11 cellular contexts compared by ENCODE assay signal in genomic region chr2:240064898-240065297, GRCh38. TPM values are rescaled to one million over a fixed set of nuclear protein-coding genes. Genes with fewer than 3 reads are reported as not detected.
"Had no signal": no experiment of that assay in that cellular context is flagged by ENCODE, and none has a peak within 500 bp of the region (broad histone marks: within the 10 kb centered on the region; RNA-seq: fewer than 3 reads in every experiment).

No MANE protein-coding gene starts in this region.

- H3K9ac ChIP-seq: GM23248 had no signal

- H3K4me3 Mint-ChIP-seq: H9, HFFc6 had no signal

- H3K27ac ChIP-seq: GM23248 had no signal

- H3K9me3 ChIP-seq: HAP-1 had no signal

- H2AFZ ChIP-seq: GM23248 had no signal

- H3K27ac Mint-ChIP-seq: H9, HFFc6 had no signal

- H3K4me3 ChIP-seq: GM23248, HAP-1 had no signal

- FAIRE-seq: H1, H54 had no signal

- H3K9me3 Mint-ChIP-seq: HFFc6 had no signal

- H3K36me3 ChIP-seq: HAP-1 had no signal

- ATAC-seq: HCT116 had no signal

- DNase-seq: GM23248, GOT3, H7, H9, HCEC 1CT, HFFc6 had no signal

RNA-seq across cellular contexts. Expression of gene OR6B3, which starts 11.6 kb away (rescaled TPM):
- total RNA-seq: GM23248, H1, H4, H7, H9, HFFc6 had no signal
- polyA plus RNA-seq: GM23248, H1 had no signal

RNA-seq across cellular contexts. Expression of gene OR6B2, which starts 34.7 kb away (rescaled TPM):
- total RNA-seq: GM23248, H1, H4, H7, H9, HFFc6 had no signal
- polyA plus RNA-seq: GM23248, H1 had no signal
